In genomic region chr9:134056483-134057310, GRCh38 we compare ENCODE assay signal across 1 cellular context.
TF ChIP-seq lines count a peak whose summit lies in the region.

No MANE protein-coding gene starts in this region.

TF ChIP-seq in GM23338, 12 proteins besides CTCF, POLR2A, EP300 and RAD21 (continued from another document):
- TF ChIP-seq ZNF462 (CRISPR knock-in tag; IDR thresholded peaks at IDR 0.05): no peak
